ENCODE assay signal across 9 cellular contexts in the genomic region with DNA sequence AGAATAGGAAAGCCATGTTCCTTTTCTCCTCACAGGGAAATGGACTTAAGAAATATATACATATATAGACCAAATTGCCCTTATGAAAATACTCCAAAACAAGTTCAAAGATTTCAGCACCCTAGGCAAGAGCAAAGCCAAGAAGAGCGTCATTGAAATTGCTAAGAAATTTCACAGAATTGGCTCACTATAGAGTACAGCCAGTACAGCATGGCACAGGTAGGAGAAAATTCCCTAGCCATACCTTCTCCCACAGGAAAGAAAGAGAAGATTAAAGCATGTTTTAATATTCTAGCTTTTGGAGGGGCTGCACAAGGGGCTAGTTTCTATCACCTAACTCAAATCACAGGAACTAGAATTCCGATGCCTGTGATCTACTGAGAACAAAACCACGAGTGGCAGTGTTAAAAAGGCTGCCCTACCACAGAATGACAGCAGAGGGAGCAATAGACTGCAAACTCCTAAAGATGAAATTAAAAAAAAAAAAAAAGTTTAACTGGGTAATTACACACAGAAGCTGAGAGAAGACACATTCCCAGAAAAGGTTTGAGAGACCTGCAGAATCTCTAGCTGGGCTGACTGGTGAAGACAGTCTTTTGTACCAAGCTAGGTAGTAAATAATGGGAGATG. TPM values are rescaled to one million over a fixed set of nuclear protein-coding genes. Genes with fewer than 3 reads are reported as not detected.
A peak's percentile ranks its signal among the peaks of the same experiment; 100 is the strongest.
DNase-seq lines count a peak whose midpoint lies in the region; ATAC-seq and TF ChIP-seq lines count a peak whose summit lies in the region.
"Not testable (repeated sequence)": the region's sequence is repeated elsewhere in the genome, so short reads cannot be mapped to it uniquely, and the experiment has no call there.
"Had no signal": no experiment of that assay in that cellular context is flagged by ENCODE, and none has a peak within 500 bp of the region (broad histone marks: within the 10 kb centered on the region; RNA-seq: fewer than 3 reads in every experiment).

No MANE protein-coding gene starts in this region.

- not testable (repeated sequence) for H3K4me1 ChIP-seq in DND-41 (ENCODE audit: insufficient read depth, low read length); thyroid gland

- POLR2A ChIA-PET in activated CD4-positive, alpha-beta memory T cell treated with anti-CD3 and anti-CD28 coated beads for 36 hours (lab: Charles Lee) = not testable (repeated sequence)

- CTCF ChIA-PET in activated CD4-positive, alpha-beta memory T cell treated with anti-CD3 and anti-CD28 coated beads for 36 hours (lab: Charles Lee) = not testable (repeated sequence)

- H3K4me2 ChIP-seq in DND-41 (ENCODE audit: insufficient read depth, low read length) = not testable (repeated sequence)

- H3K27ac Mint-ChIP-seq in activated CD4-positive, alpha-beta memory T cell treated with anti-CD3 and anti-CD28 coated beads for 36 hours = not testable (repeated sequence)

- TF ChIP-seq POLR2A in thyroid gland (IDR thresholded peaks at IDR 0.05) = not testable (repeated sequence)

- not testable (repeated sequence) for ATAC-seq in DND-41 (ENCODE audit: insufficient read depth, low read depth)
- ATAC-seq in GM21390 (IDR thresholded peaks at IDR 0.05; ENCODE audit: unreplicated experiment) (peak; percentile 68), esophagus mucosa (peak; percentile 62)

- TF ChIP-seq CTCF in DND-41 (IDR thresholded peaks at IDR 0.05; ENCODE audit: borderline replicate concordance, extremely low read depth, low read length, poor library complexity, severe bottlenecking) (peak; percentile 48), thyroid gland (IDR thresholded peaks at IDR 0.05) (peak in 5 of 6 experiments; percentile 20 to 67 (median 43))

- H3K9ac ChIP-seq in DND-41 (ENCODE audit: low read depth, low read length) = not testable (repeated sequence)

- DNase-seq in DND-41 = peak; percentile 10
- DNase-seq in HT-29 (ENCODE audit: low spot score) = peak; percentile 66
- DNase-seq in NCI-H82 treated with DMSO at 0.1 percent for 48 hours (lab: John Stamatoyannopoulos, UW; ENCODE audit: unreplicated experiment) = peak; percentile 0
- DNase-seq in activated CD4-positive, alpha-beta memory T cell treated with anti-CD3 and anti-CD28 coated beads for 36 hours = peak; percentile 8
- peak; percentile 39 to 51 for DNase-seq in lung microvascular endothelial cell (ENCODE audit: low read depth in 2 of 2)
- peak; percentile 35 to 42 for DNase-seq in thyroid gland

- H3K27me3 Mint-ChIP-seq in activated CD4-positive, alpha-beta memory T cell treated with anti-CD3 and anti-CD28 coated beads for 36 hours = not testable (repeated sequence)

- H4K20me1 ChIP-seq in DND-41 (ENCODE audit: insufficient read depth, low read length) = not testable (repeated sequence)

- H3K36me3 ChIP-seq in DND-41 (ENCODE audit: insufficient read depth, low read length); thyroid gland: not testable (repeated sequence)

- H2AFZ ChIP-seq in DND-41 (ENCODE audit: low read depth, low read length) = not testable (repeated sequence)

- H3K4me1 Mint-ChIP-seq in activated CD4-positive, alpha-beta memory T cell treated with anti-CD3 and anti-CD28 coated beads for 36 hours (ENCODE audit: low read depth) = not testable (repeated sequence)

- not testable (repeated sequence) for H3K9me3 Mint-ChIP-seq in activated CD4-positive, alpha-beta memory T cell treated with anti-CD3 and anti-CD28 coated beads for 36 hours

- not testable (repeated sequence) for H3K4me3 ChIP-seq in DND-41 (ENCODE audit: low read depth in 1 of 2, low read length in 2 of 2); thyroid gland (replicated peaks in 1 of 3)

- 22 to 32% methylated on average over 3 of the region's 3 CpGs for WGBS in thyroid gland, 2 donors

- not testable (repeated sequence) for H3K27me3 ChIP-seq in DND-41 (ENCODE audit: insufficient read depth, low read length, poor library complexity); thyroid gland

- not testable (repeated sequence) for H3K27ac ChIP-seq in DND-41 (ENCODE audit: low read length); thyroid gland

- not testable (repeated sequence) for H3K4me3 Mint-ChIP-seq in activated CD4-positive, alpha-beta memory T cell treated with anti-CD3 and anti-CD28 coated beads for 36 hours

- not testable (repeated sequence) for H3K9me3 ChIP-seq in DND-41 (ENCODE audit: insufficient read depth, low read length, severe bottlenecking); thyroid gland

- H3K36me3 Mint-ChIP-seq in activated CD4-positive, alpha-beta memory T cell treated with anti-CD3 and anti-CD28 coated beads for 36 hours = not testable (repeated sequence)

- not testable (repeated sequence) for H3K79me2 ChIP-seq in DND-41 (ENCODE audit: insufficient read depth, low read length)

- intact Hi-C loops in activated CD4-positive, alpha-beta memory T cell treated with anti-CD3 and anti-CD28 coated beads for 36 hours (cut with micrococcal nuclease) = loop anchor here (10.0 kb wide), 1 partner anchor 567 kb away; no protein-coding TSS in a partner anchor
- intact Hi-C loops in thyroid gland (cut with DNase I) = not testable (repeated sequence)

RNA-seq across cellular contexts. Expression of a gene that starts 37.5 kb away (rescaled TPM):
- not detected in 2 replicates for total RNA-seq in HT-29 (2014; rRNA removed; shearing (Covaris generic))
- total RNA-seq in activated CD4-positive, alpha-beta memory T cell treated with anti-CD3 and anti-CD28 coated beads for 36 hours = not detected
- not detected for total RNA-seq in esophagus mucosa
- total RNA-seq in lung microvascular endothelial cell = not detected in 2 replicates
- not detected for total RNA-seq in thyroid gland
- total RNA-seq: activated T-cell treated with anti-CD3 and anti-CD28 coated beads, Interleukin-2, amount 50 U/mL, for 4 hours had no signal

Comparison
In these comparisons a context has a peak if more than half of its experiments do, and no peak if none do; other contexts are left out.
1. DNase-seq: peak in every context shown above with its lines; median percentile 66 in HT-29; 45 in lung microvascular endothelial cell; 38 in thyroid gland; 10 in DND-41; 8 in activated CD4-positive, alpha-beta memory T cell treated with anti-CD3 and anti-CD28 coated beads for 36 hours; 0 in NCI-H82 treated with DMSO at 0.1 percent for 48 hours.